Comparison of ENCODE assay signal across 8 cellular contexts in the genomic region with DNA sequence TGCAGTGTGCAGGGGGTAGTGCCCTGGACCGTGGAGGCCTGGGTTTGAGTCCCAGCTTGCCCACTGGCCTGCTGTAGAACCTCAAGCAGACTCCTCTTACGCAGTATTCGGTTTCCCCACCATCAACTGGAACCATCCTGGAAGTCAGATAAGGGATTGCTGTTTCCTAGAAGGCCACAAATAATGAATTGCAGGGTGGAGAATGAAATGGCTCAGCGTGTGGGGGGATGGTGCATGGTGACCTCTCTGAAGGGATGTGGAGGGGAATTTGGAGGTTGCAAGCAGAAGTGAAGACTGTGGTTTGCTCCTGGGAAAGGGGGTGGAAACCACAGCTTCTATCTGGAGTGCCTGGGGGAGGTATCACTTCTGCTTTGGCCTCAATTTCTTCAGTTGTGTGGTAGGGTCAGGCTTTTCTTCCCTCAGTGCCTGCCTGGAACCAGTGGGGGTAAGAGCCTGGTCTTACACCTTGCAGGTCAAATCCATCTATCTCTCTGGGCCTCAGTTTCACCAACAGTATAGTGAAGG. TPM values are rescaled to one million over a fixed set of nuclear protein-coding genes. Genes with fewer than 3 reads are reported as not detected.
DNase-seq lines count a peak whose midpoint lies in the region; ATAC-seq and TF ChIP-seq lines count a peak whose summit lies in the region.

No MANE protein-coding gene starts in this region.

- peak; percentile 77 for ATAC-seq in GM18873 (IDR thresholded peaks at IDR 0.05; ENCODE audit: low FRiP score, unreplicated experiment)
- peak; percentile 65 for ATAC-seq in HG02981 (IDR thresholded peaks at IDR 0.05; ENCODE audit: unreplicated experiment)
- ATAC-seq in left colon: peak; percentile 30

- no peaks in the 10 kb centered on the region for H3K27me3 ChIP-seq in Caco-2 (replicated peaks; ENCODE audit: control insufficient read depth, insufficient read depth, low read length)
- H3K27me3 ChIP-seq in brain microvascular endothelial cell (replicated peaks): peaks cover 3% of the 10 kb centered on the region

- H3K27ac Mint-ChIP-seq in Caco-2 (ENCODE audit: unreplicated experiment): no peak overlapping the region

- no peak overlapping the region for H3K4me3 Mint-ChIP-seq in Caco-2 (ENCODE audit: unreplicated experiment)

- H3K27me3 Mint-ChIP-seq in Caco-2 (ENCODE audit: insufficient read depth, unreplicated experiment): no peaks in the 10 kb centered on the region

- H3K4me3 ChIP-seq in Caco-2 (ENCODE audit: low read depth, low read length): no peak overlapping the region
- H3K4me3 ChIP-seq in brain microvascular endothelial cell (ENCODE audit: low read depth, low read length): no peak overlapping the region

- H3K9me3 Mint-ChIP-seq in Caco-2 (ENCODE audit: unreplicated experiment): no peaks in the 10 kb centered on the region

- in situ Hi-C loops in brain microvascular endothelial cell (cut with HindIII; ENCODE audit: low pct_ligation_motif_present, low sequenced_read_pairs): no loop called here

- DNase-seq in AML-193 (lab: John Stamatoyannopoulos, UW): peak; percentile 93 to 94
- DNase-seq in SIG-M5 treated with dmso at 0.1 percent for 504 hours (lab: John Stamatoyannopoulos, UW; ENCODE audit: unreplicated experiment): peak; percentile 95
- DNase-seq in left colon: no peak
- DNase-seq in Caco-2: no peak
- DNase-seq in brain microvascular endothelial cell: no peak
- DNase-seq in NCI-H1694 (lab: John Stamatoyannopoulos, UW): no peak

- no peaks in the 10 kb centered on the region for H3K9me3 ChIP-seq in Caco-2

- H3K4me1 ChIP-seq in Caco-2: no peaks in the 10 kb centered on the region

- no peak for TF ChIP-seq CTCF in Caco-2 (IDR thresholded peaks at IDR 0.05; ENCODE audit: insufficient read depth in 1 of 2, low read depth in 1 of 2, low read length in 1 of 2, severe bottlenecking in 1 of 2, unreplicated experiment in 1 of 2)
- TF ChIP-seq CTCF in brain microvascular endothelial cell (IDR thresholded peaks at IDR 0.05; ENCODE audit: low read depth, low read length, missing control alignments): no peak

- no peaks in the 10 kb centered on the region for H3K4me1 Mint-ChIP-seq in Caco-2 (ENCODE audit: low read depth, unreplicated experiment)

- H3K36me3 ChIP-seq in Caco-2 (ENCODE audit: control insufficient read depth, insufficient read depth, low read length) (no peaks in the 10 kb centered on the region), brain microvascular endothelial cell (replicated peaks) (no peaks in the 10 kb centered on the region)

- H3K36me3 Mint-ChIP-seq in Caco-2 (ENCODE audit: insufficient read depth, unreplicated experiment): peaks cover 6% of the 10 kb centered on the region

- intact Hi-C loops in left colon (cut with DNase I, micrococcal nuclease): no loop called here
- intact Hi-C loops in Caco-2 (cut with micrococcal nuclease; ENCODE audit: unreplicated experiment): no loop called here

- CTCF ChIA-PET in Caco-2 (lab: Charles Lee): interaction anchor here (0.6 kb wide), 1 partner anchor 16 kb away, joined by 4 read pairs; no protein-coding TSS in a partner anchor

- BruUV-seq in Caco-2 (replicated peaks; lab: Mats Ljungman, UMichigan): no TSS peak

- POLR2A ChIA-PET in Caco-2 (lab: Charles Lee): no interaction called here

- no peak overlapping the region for H3K27ac ChIP-seq in brain microvascular endothelial cell

RNA-seq across cellular contexts. Expression of a gene that starts 1.7 kb away (rescaled TPM):
- total RNA-seq in left colon (1 to 10 TPM; 2.0 to 2.7 TPM), Caco-2 (2022) (4.6 and 5.2 TPM in 2 replicates)

RNA-seq across cellular contexts. Expression of a gene that starts 7.8 kb away (rescaled TPM):
- total RNA-seq in left colon (1 to 10 TPM; 1.9 to 2.8 TPM), Caco-2 (2022) (9.1 and 11.8 TPM in 2 replicates)

RNA-seq across cellular contexts. Expression of a gene that starts 57.9 kb away (rescaled TPM):
- 100 to 1,000 TPM; 145 to 152 TPM for total RNA-seq in left colon
- total RNA-seq in Caco-2 (2022): 111 and 122 TPM in 2 replicates

Comparison
In these comparisons a context has a peak if more than half of its experiments do, and no peak if none do; other contexts are left out.
1. DNase-seq: peak in AML-193 (2 of 2) and SIG-M5 treated with dmso at 0.1 percent for 504 hours (single experiment); none in left colon (0 of 2), Caco-2 (0 of 2), brain microvascular endothelial cell (single experiment) and NCI-H1694 (single experiment).
2. Peak in every context shown above with its lines, with median percentiles within 50 percentile points of each other: ATAC-seq.